In genomic region chr20:59008715-59009336, GRCh38 we compare ENCODE assay signal across 23 cellular contexts. TPM values are rescaled to one million over a fixed set of nuclear protein-coding genes. Genes with fewer than 3 reads are reported as not detected.
A peak's percentile ranks its signal among the peaks of the same experiment; 100 is the strongest.
DNase-seq lines count a peak whose midpoint lies in the region; ATAC-seq and TF ChIP-seq lines count a peak whose summit lies in the region.
"Had no signal": no experiment of that assay in that cellular context is flagged by ENCODE, and none has a peak within 500 bp of the region (broad histone marks: within the 10 kb centered on the region; RNA-seq: fewer than 3 reads in every experiment).

No MANE protein-coding gene starts in this region.

- TF ChIP-seq CTCF in CD14-positive monocyte (IDR thresholded peaks at IDR 0.05) (no peak), RWPE1 (conservative IDR thresholded peaks at IDR 0.05; ENCODE audit: low read depth) (no peak), spleen (IDR thresholded peaks at IDR 0.05 in 8 of 11, conservative IDR thresholded peaks at IDR 0.05 in 3 of 11) (no peak), GM13976 (IDR thresholded peaks at IDR 0.05; ENCODE audit: borderline replicate concordance, control extremely low read depth, extremely low read depth, insufficient read depth, missing control alignments) (no peak)
- no peak for TF ChIP-seq CTCF in CD8-positive, alpha-beta T cell (IDR thresholded peaks at IDR 0.05)

- no peak for ATAC-seq in HG02852 (IDR thresholded peaks at IDR 0.05; ENCODE audit: unreplicated experiment)
- ATAC-seq in CD8-positive, alpha-beta T cell = no peak
- ATAC-seq: T-helper 17 cell had no signal

- no peak overlapping the region for H2AFZ ChIP-seq in mesenchymal stem cell (ENCODE audit: low read depth, low read length)

- peak overlapping the region in 1 of 2 experiments; percentile 59 for H3K4ac ChIP-seq in mesenchymal stem cell (ENCODE audit: low read depth in 1 of 2, low read length in 2 of 2)

- no peak overlapping the region for H2BK120ac ChIP-seq in mesenchymal stem cell (ENCODE audit: low read depth, low read length)

- H4K91ac ChIP-seq in mesenchymal stem cell (ENCODE audit: low read length) = no peak overlapping the region

- H3K4me1 ChIP-seq in mesenchymal stem cell (ENCODE audit: control insufficient read depth, insufficient read depth, low read depth, low read length) (peaks cover 48% of the 10 kb centered on the region), spleen (peaks cover 24 to 86% (median 56%) of the 10 kb centered on the region in 6 donors)
- H3K4me1 ChIP-seq in CD8-positive, alpha-beta T cell (ENCODE audit: insufficient read depth, low read length) = peaks cover 39% of the 10 kb centered on the region

- H3K9ac ChIP-seq in mesenchymal stem cell (ENCODE audit: low read length) = no peak overlapping the region
- H3K9ac ChIP-seq: KMS-11 had no signal

- no peak overlapping the region for H3K4me2 ChIP-seq in mesenchymal stem cell (ENCODE audit: low read length, poor library complexity, severe bottlenecking)
- H3K4me2 ChIP-seq: KMS-11 had no signal

- H3K9me3 Mint-ChIP-seq in CD14-positive monocyte = no peaks in the 10 kb centered on the region
- no peaks in the 10 kb centered on the region for H3K9me3 Mint-ChIP-seq in CD8-positive, alpha-beta T cell
- H3K9me3 Mint-ChIP-seq: activated T-helper 2 cell treated with anti-CD3 and anti-CD28 coated beads, Interferon-gamma antibody, Interleukin-2, Interleukin-4, amounts not matched to agents 10 μg/mL and 5 μg/mL and 100 μg/mL, durations not matched to agents 14 hours and 24 hours and 36 hours had no signal

- peak overlapping the region; percentile 12 for H4K8ac ChIP-seq in mesenchymal stem cell (ENCODE audit: low read length)

- H3K4me3 Mint-ChIP-seq in CD14-positive monocyte = no peak overlapping the region
- H3K4me3 Mint-ChIP-seq in CD8-positive, alpha-beta T cell = no peak overlapping the region

- H3K27me3 ChIP-seq in mesenchymal stem cell (ENCODE audit: control insufficient read depth in 1 of 2, insufficient read depth in 1 of 2, low read length in 2 of 2) = no peaks in the 10 kb centered on the region
- H3K27me3 ChIP-seq in spleen (replicated peaks in 1 of 7) = no peaks in the 10 kb centered on the region
- no peaks in the 10 kb centered on the region for H3K27me3 ChIP-seq in CD8-positive, alpha-beta T cell (ENCODE audit: insufficient read depth, low read length)
- H3K27me3 ChIP-seq: esophagus squamous epithelium, SJCRH30, tibial nerve had no signal

- no peak for DNase-seq in CD14-positive monocyte (ENCODE audit: low spot score)
- DNase-seq in RWPE1 (ENCODE audit: low spot score) = no peak
- no peak for DNase-seq in mesenchymal stem cell
- no peak for DNase-seq in spleen
- DNase-seq in putamen (ENCODE audit: low spot score) = no peak
- no peak for DNase-seq in CD8-positive, alpha-beta T cell
- no peak for DNase-seq in GM13976 (ENCODE audit: low spot score)
- DNase-seq: effector CD4-positive, alpha-beta T cell; EL; esophagus squamous epithelium; left ventricle myocardium inferior; NCI-H1105; NCI-H524 treated with DMSO at 0.1 percent for 48 hours; OCI-M1; SJCRH30; T-helper 17 cell had no signal

- H2AK5ac ChIP-seq in mesenchymal stem cell (ENCODE audit: low read length, severe bottlenecking) = peak overlapping the region; percentile 76

- intact Hi-C loops in CD14-positive monocyte (cut with micrococcal nuclease) = loop anchor here (2.0 to 10.0 kb wide), 4 partner anchors 24 to 124 kb away; partner anchors contain the start of gene ATP5F1E (in 1 of the 2)
- intact Hi-C loops in spleen (cut with DNase I; ENCODE audit: low total_unique reads) = loop anchor here (10.0 kb wide), 1 partner anchor 114 kb away; no protein-coding TSS in a partner anchor
- intact Hi-C loops in CD8-positive, alpha-beta T cell (cut with DNase I, micrococcal nuclease) = no loop called here

- no peak for TF ChIP-seq POLR2A in spleen (IDR thresholded peaks at IDR 0.05)

- peaks cover 4 to 14% of the 10 kb centered on the region in 2 experiments for H3K36me3 ChIP-seq in mesenchymal stem cell (ENCODE audit: control insufficient read depth in 1 of 2, insufficient read depth in 2 of 2, low read depth in 1 of 2, low read length in 2 of 2)
- peaks cover 0 to 7% (median under 1%) of the 10 kb centered on the region in 6 donors for H3K36me3 ChIP-seq in spleen
- H3K36me3 ChIP-seq in CD8-positive, alpha-beta T cell (ENCODE audit: insufficient read depth, low read length) = no peaks in the 10 kb centered on the region
- H3K36me3 ChIP-seq: esophagus squamous epithelium, left ventricle myocardium inferior, SJCRH30, tibial nerve had no signal

- no peak overlapping the region for H2BK5ac ChIP-seq in mesenchymal stem cell (ENCODE audit: low read depth, low read length, poor library complexity, severe bottlenecking)

- H3K14ac ChIP-seq in mesenchymal stem cell (ENCODE audit: low read length in 2 of 2) = no peak overlapping the region

- H3K4me3 ChIP-seq in mesenchymal stem cell (ENCODE audit: insufficient read depth in 1 of 2, low read depth in 1 of 2, low read length in 2 of 2) (no peak overlapping the region), spleen (no peak overlapping the region)
- H3K4me3 ChIP-seq in CD8-positive, alpha-beta T cell (ENCODE audit: low read depth, low read length) = no peak overlapping the region
- H3K4me3 ChIP-seq: esophagus squamous epithelium, left ventricle myocardium inferior, SJCRH30, tibial nerve had no signal

- peak overlapping the region; percentile 17; the same call in 1 of the 2 replicates for H3K27ac ChIP-seq in RWPE1
- H3K27ac ChIP-seq in mesenchymal stem cell (ENCODE audit: low read length, poor library complexity, severe bottlenecking) = no peak overlapping the region
- peak overlapping the region in 5 of 8 donors; percentile 88 to 99 (median 97) for H3K27ac ChIP-seq in spleen
- H3K27ac ChIP-seq in CD8-positive, alpha-beta T cell (ENCODE audit: low read depth, low read length) = no peak overlapping the region
- H3K27ac ChIP-seq: KMS-11, SJCRH30 had no signal

- CTCF ChIA-PET in RWPE1 (lab: Yijun Ruan, JAX) = interaction anchor here (0.7 kb wide), 2 partner anchors 31 to 139 kb away, joined by 3 read pairs; no protein-coding TSS in a partner anchor
- CTCF ChIA-PET in CD8-positive, alpha-beta T cell (lab: Charles Lee) = interaction anchor here (1.2 to 1.6 kb wide), 3 partner anchors 12 to 396 kb away, joined by 3 to 5 read pairs (median 4); partner anchors contain the start of gene ATP5F1E

- H3K9me3 ChIP-seq in mesenchymal stem cell (ENCODE audit: control insufficient read depth, low read length) (no peaks in the 10 kb centered on the region), spleen (no peaks in the 10 kb centered on the region)
- H3K9me3 ChIP-seq in CD8-positive, alpha-beta T cell (ENCODE audit: low read length) = no peaks in the 10 kb centered on the region
- H3K9me3 ChIP-seq: esophagus squamous epithelium, left ventricle myocardium inferior, SJCRH30, tibial nerve had no signal

- 80% methylated on average over 7 of the region's 8 CpGs for WGBS in mesenchymal stem cell
- 87 to 91% (median 89%) methylated on average over 5 to 8 of the region's 8 CpGs for WGBS in spleen, 5 donors

- peak overlapping the region in 1 of 2 experiments; percentile 38 for H3K23ac ChIP-seq in mesenchymal stem cell (ENCODE audit: low read length in 2 of 2)

- POLR2A ChIA-PET in RWPE1 (lab: Yijun Ruan, JAX; ENCODE audit: low non-redundant PET) = interaction anchor here (0.6 to 2.8 kb wide), 2 partner anchors 23 to 33 kb away, joined by 3 to 20 read pairs; partner anchors contain the start of gene ATP5F1E
- POLR2A ChIA-PET in CD8-positive, alpha-beta T cell (lab: Charles Lee) = interaction anchor here (0.9 to 1.0 kb wide), 2 partner anchors 24 to 120 kb away, joined by 4 to 7 read pairs; partner anchors contain the start of gene ATP5F1E

- in situ Hi-C loops in GM13976 (cut with MboI; ENCODE audit: low sequenced_read_pairs, unreplicated experiment) = no loop called here

- peak overlapping the region in 1 of 2 experiments; percentile 47 for H2BK12ac ChIP-seq in mesenchymal stem cell (ENCODE audit: low read length in 2 of 2)

- peak overlapping the region; percentile 96 to 99 (median 98) for H3K27ac Mint-ChIP-seq in CD14-positive monocyte
- H3K27ac Mint-ChIP-seq in CD8-positive, alpha-beta T cell = no peak overlapping the region
- H3K27ac Mint-ChIP-seq: activated T-helper 2 cell treated with anti-CD3 and anti-CD28 coated beads, Interferon-gamma antibody, Interleukin-2, Interleukin-4, amounts not matched to agents 10 μg/mL and 5 μg/mL and 100 μg/mL, durations not matched to agents 14 hours and 24 hours and 36 hours; T-helper 17 cell had no signal

- peaks cover 17% of the 10 kb centered on the region for H3K79me1 ChIP-seq in mesenchymal stem cell (replicated peaks; ENCODE audit: low read length, poor library complexity, severe bottlenecking)

- H2BK15ac ChIP-seq in mesenchymal stem cell (ENCODE audit: low read depth, poor library complexity, severe bottlenecking) = peak overlapping the region; percentile 26

- peaks cover 2 to 12% (median 8%) of the 10 kb centered on the region in 3 donors for H3K27me3 Mint-ChIP-seq in CD14-positive monocyte (ENCODE audit: low read depth in 3 of 3)
- H3K27me3 Mint-ChIP-seq in CD8-positive, alpha-beta T cell (ENCODE audit: low read depth) = no peaks in the 10 kb centered on the region
- H3K27me3 Mint-ChIP-seq: T-helper 17 cell had no signal

- H3K4me1 Mint-ChIP-seq in CD14-positive monocyte = peaks cover 43% of the 10 kb centered on the region
- H3K4me1 Mint-ChIP-seq in CD8-positive, alpha-beta T cell (ENCODE audit: low read depth) = peaks cover 43% of the 10 kb centered on the region

- peak overlapping the region in 1 of 2 experiments; percentile 9 for H3K18ac ChIP-seq in mesenchymal stem cell (ENCODE audit: low read depth in 1 of 2, low read length in 2 of 2)

- H3K36me3 Mint-ChIP-seq in CD14-positive monocyte = peaks cover 12 to 16% of the 10 kb centered on the region in 2 donors
- H3K36me3 Mint-ChIP-seq in CD8-positive, alpha-beta T cell = no peaks in the 10 kb centered on the region

RNA-seq across cellular contexts. Expression of gene CTSZ, which starts 1.8 kb away (rescaled TPM):
- 10 to 100 TPM; 62.6 to 86.4 TPM for polyA plus RNA-seq in CD14-positive monocyte
- 117 TPM for polyA plus RNA-seq in mesenchymal stem cell (2013, experiment 1 of 2)
- polyA plus RNA-seq in mesenchymal stem cell (2013, experiment 2 of 2) = 116 TPM
- total RNA-seq in spleen = 100 to 1,000 TPM; 198 to 286 (median 238) TPM
- polyA plus RNA-seq in spleen = 100 to 1,000 TPM; 202 to 276 (median 223) TPM
- total RNA-seq in CD8-positive, alpha-beta T cell = 1 to 10 TPM; 5.1 to 7.0 TPM
- total RNA-seq: SJCRH30 had no signal

RNA-seq across cellular contexts. Expression of gene TUBB1, which starts 10.4 kb away (rescaled TPM):
- polyA plus RNA-seq in CD14-positive monocyte = 1 to 10 TPM; 2.4 to 3.1 TPM
- polyA plus RNA-seq in mesenchymal stem cell (2013, experiment 1 of 2) = not detected
- polyA plus RNA-seq in mesenchymal stem cell (2013, experiment 2 of 2) = not detected
- total RNA-seq in spleen = 10 to 100 TPM; 15.1 to 34.3 (median 26.6) TPM
- 1 to 10 TPM in 1 of 3 donors, under 1 TPM in 2; 0.63 to 1.6 (median 0.93) TPM for polyA plus RNA-seq in spleen
- not detected for total RNA-seq in CD8-positive, alpha-beta T cell
- total RNA-seq: activated CD8-positive, alpha-beta memory T cell treated with anti-CD3 and anti-CD28 coated beads for 36 hours; activated T-helper 2 cell treated with anti-CD3 and anti-CD28 coated beads, Interferon-gamma antibody, Interleukin-2, Interleukin-4, amounts not matched to agents 10 μg/mL and 5 μg/mL and 100 μg/mL, durations not matched to agents 14 hours and 24 hours and 36 hours; glomerular endothelial cell; SJCRH30 had no signal
- polyA plus RNA-seq: AG04450 had no signal

RNA-seq across cellular contexts. Expression of gene ATP5F1E, which starts 23.3 kb away (rescaled TPM):
- polyA plus RNA-seq in CD14-positive monocyte (100 to 1,000 TPM; 102 to 105 TPM), spleen (10 to 100 TPM; 59.8 to 71.1 (median 69.1) TPM)
- 110 TPM for polyA plus RNA-seq in mesenchymal stem cell (2013, experiment 1 of 2)
- 119 TPM for polyA plus RNA-seq in mesenchymal stem cell (2013, experiment 2 of 2)
- total RNA-seq in spleen = 10 to 100 TPM; 24.2 to 67.9 (median 63.4) TPM
- 10 to 100 TPM; 50.4 to 52.2 TPM for total RNA-seq in CD8-positive, alpha-beta T cell

RNA-seq across cellular contexts. Expression of gene NELFCD, which starts 27.8 kb away (rescaled TPM):
- 10 to 100 TPM; 49.0 to 50.1 TPM for polyA plus RNA-seq in CD14-positive monocyte
- 29.8 TPM for polyA plus RNA-seq in mesenchymal stem cell (2013, experiment 1 of 2)
- polyA plus RNA-seq in mesenchymal stem cell (2013, experiment 2 of 2) = 30.4 TPM
- 10 to 100 TPM; 56.1 to 78.3 (median 61.1) TPM for total RNA-seq in spleen
- 10 to 100 TPM; 38.4 to 58.3 (median 56.9) TPM for polyA plus RNA-seq in spleen
- total RNA-seq in CD8-positive, alpha-beta T cell = 100 to 1,000 TPM; 101 to 113 TPM

RNA-seq across cellular contexts. Expression of gene PRELID3B, which starts 33.8 kb away (rescaled TPM):
- polyA plus RNA-seq in CD14-positive monocyte = 10 to 100 TPM; 16.9 to 21.0 TPM
- 16.4 TPM for polyA plus RNA-seq in mesenchymal stem cell (2013, experiment 1 of 2)
- polyA plus RNA-seq in mesenchymal stem cell (2013, experiment 2 of 2) = 17.4 TPM
- total RNA-seq in spleen = 10 to 100 TPM; 39.3 to 46.8 (median 41.3) TPM
- polyA plus RNA-seq in spleen = 10 to 100 TPM; 20.6 to 26.8 (median 25.3) TPM
- 10 to 100 TPM; 73.4 to 75.5 TPM for total RNA-seq in CD8-positive, alpha-beta T cell

Comparison
In these comparisons a context has a peak if more than half of its experiments do, and no peak if none do; other contexts are left out.
1. H3K27ac ChIP-seq: peak in RWPE1 (single experiment) and spleen (5 of 8); none in mesenchymal stem cell (single experiment) and CD8-positive, alpha-beta T cell (single experiment).
2. RNA of gene CTSZ, which starts 1.8 kb away (total RNA-seq): 198 to 286 TPM in spleen; 5.1 to 7.0 TPM in CD8-positive, alpha-beta T cell; every median in the first group is over 10 times any median in the second.
3. RNA of gene TUBB1, which starts 10.4 kb away (total RNA-seq): 15.1 to 34.3 TPM in spleen; not detected in CD8-positive, alpha-beta T cell; every median in the first group is over 10 times any median in the second.
4. intact Hi-C loops: an anchor here in CD14-positive monocyte (2.0 to 10.0 kb wide) and spleen (10.0 kb wide); none called in CD8-positive, alpha-beta T cell.